ENCODE assay signal across 1 cellular context in the genomic region with DNA sequence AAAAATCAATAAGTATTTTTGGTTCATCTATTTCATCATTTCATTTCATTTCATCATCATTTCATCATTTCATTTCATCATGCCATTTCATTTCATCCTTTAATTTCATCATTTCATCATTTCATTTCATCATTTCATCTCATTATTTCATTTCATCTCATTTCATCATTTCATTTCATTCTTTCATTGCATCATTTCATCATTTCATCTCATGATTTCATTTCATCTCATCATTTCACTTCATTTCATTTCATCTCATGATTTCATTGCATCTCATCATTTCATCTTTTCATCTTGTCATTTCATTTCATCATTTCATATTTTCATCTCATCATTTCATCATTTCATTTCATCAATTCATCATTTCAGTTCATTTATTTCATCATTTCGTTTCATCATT.
A peak's percentile ranks its signal among the peaks of the same experiment; 100 is the strongest.
TF ChIP-seq lines count a peak whose summit lies in the region.
"Not testable (repeated sequence)": the region's sequence is repeated elsewhere in the genome, so short reads cannot be mapped to it uniquely, and the experiment has no call there.

No MANE protein-coding gene starts in this region.

TF ChIP-seq in K562, 482 proteins besides CTCF, POLR2A, EP300 and RAD21:
- TF ChIP-seq, protein P1, sequence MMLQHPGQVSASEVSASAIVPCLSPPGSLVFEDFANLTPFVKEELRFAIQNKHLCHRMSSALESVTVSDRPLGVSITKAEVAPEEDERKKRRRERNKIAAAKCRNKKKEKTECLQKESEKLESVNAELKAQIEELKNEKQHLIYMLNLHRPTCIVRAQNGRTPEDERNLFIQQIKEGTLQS (IDR thresholded peaks at IDR 0.05): peak; percentile 43; the same call in 1 of the 2 replicates
- TF ChIP-seq, protein P1 (CRISPR knock-in tag; conservative IDR thresholded peaks at IDR 0.05): not testable (repeated sequence)
- peak; percentile 48 for TF ChIP-seq ZNF24 (IDR thresholded peaks at IDR 0.05)
- peak; percentile 77 to 90; a peak in 2 of 4 replicates for TF ChIP-seq TRIM24 (IDR thresholded peaks at IDR 0.05)
